8 cellular contexts compared by ENCODE assay signal in genomic region chr22:19524170-19525115, GRCh38. TPM values are rescaled to one million over a fixed set of nuclear protein-coding genes. Genes with fewer than 3 reads are reported as not detected.
DNase-seq lines count a peak whose midpoint lies in the region; ATAC-seq and TF ChIP-seq lines count a peak whose summit lies in the region.

CLDN5 (minus strand) TSS chr22:19524410; CDS start chr22:19524255, 155 bp downstream.

- intact Hi-C loops in left ventricle myocardium superior (cut with micrococcal nuclease) (no loop called here), sigmoid colon (cut with DNase I) (no loop called here)

- H3K27me3 Mint-ChIP-seq in activated T-cell treated with anti-CD3 and anti-CD28 coated beads, Interleukin-2, amount 50 U/mL, for 4 hours (ENCODE audit: low read depth), result peaks cover 34% of the 10 kb centered on the region
- H3K27me3 Mint-ChIP-seq in activated naive CD8-positive, alpha-beta T cell treated with anti-CD3 and anti-CD28 coated beads for 36 hours, result peaks cover 37% of the 10 kb centered on the region

- peaks cover 22 to 60% (median 46%) of the 10 kb centered on the region in 3 donors for H3K27me3 ChIP-seq in sigmoid colon

- DNase-seq in activated T-cell treated with anti-CD3 and anti-CD28 coated beads, Interleukin-2, amount 50 U/mL, for 4 hours, result no peak
- no peak for DNase-seq in activated T-cell treated with anti-CD3 and anti-CD28 coated beads for 4 hours
- peak; percentile 19 for DNase-seq in activated naive CD8-positive, alpha-beta T cell treated with anti-CD3 and anti-CD28 coated beads for 36 hours
- peak; percentile 69 for DNase-seq in left ventricle myocardium superior
- no peak for DNase-seq in sigmoid colon
- DNase-seq in AML-193 (lab: John Stamatoyannopoulos, UW), result no peak
- DNase-seq in NK-92 (lab: John Stamatoyannopoulos, UW; ENCODE audit: unreplicated experiment), result no peak

- peaks cover 0 to 19% (median 15%) of the 10 kb centered on the region in 4 donors for H3K4me1 ChIP-seq in sigmoid colon

- peak within 1 kb of the TSS; percentile 31 to 68 (median 46) for H3K27ac ChIP-seq in sigmoid colon

- no peak for TF ChIP-seq POLR2A in sigmoid colon (IDR thresholded peaks at IDR 0.05)

- peak; percentile 47 to 55 for ATAC-seq in activated T-cell treated with anti-CD3 and anti-CD28 coated beads, Interleukin-2, amount 50 U/mL, for 4 hours
- ATAC-seq in left ventricle myocardium superior (peak; percentile 63), GM18868 (IDR thresholded peaks at IDR 0.05; ENCODE audit: unreplicated experiment) (no peak)

- peaks cover 10% of the 10 kb centered on the region for H3K4me1 Mint-ChIP-seq in activated T-cell treated with anti-CD3 and anti-CD28 coated beads, Interleukin-2, amount 50 U/mL, for 4 hours (ENCODE audit: low read depth)
- peaks cover 12% of the 10 kb centered on the region for H3K4me1 Mint-ChIP-seq in activated naive CD8-positive, alpha-beta T cell treated with anti-CD3 and anti-CD28 coated beads for 36 hours

- TF ChIP-seq EP300 in sigmoid colon (IDR thresholded peaks at IDR 0.05), result no peak

- no peak within 1 kb of the TSS for H3K27ac Mint-ChIP-seq in activated naive CD8-positive, alpha-beta T cell treated with anti-CD3 and anti-CD28 coated beads for 36 hours

- 5 to 7% methylated on average over 69 of the region's 69 CpGs for WGBS in sigmoid colon, 2 donors

- no peaks in the 10 kb centered on the region for H3K9me3 ChIP-seq in sigmoid colon

- H3K9me3 Mint-ChIP-seq in activated T-cell treated with anti-CD3 and anti-CD28 coated beads, Interleukin-2, amount 50 U/mL, for 4 hours, result no peaks in the 10 kb centered on the region
- H3K9me3 Mint-ChIP-seq in activated naive CD8-positive, alpha-beta T cell treated with anti-CD3 and anti-CD28 coated beads for 36 hours, result no peaks in the 10 kb centered on the region

- TF ChIP-seq CTCF in sigmoid colon (IDR thresholded peaks at IDR 0.05), result no peak

- no peaks in the 10 kb centered on the region for H3K36me3 ChIP-seq in sigmoid colon

- peaks cover 2% of the 10 kb centered on the region for H3K36me3 Mint-ChIP-seq in activated T-cell treated with anti-CD3 and anti-CD28 coated beads, Interleukin-2, amount 50 U/mL, for 4 hours (ENCODE audit: insufficient read depth)
- H3K36me3 Mint-ChIP-seq in activated naive CD8-positive, alpha-beta T cell treated with anti-CD3 and anti-CD28 coated beads for 36 hours, result peaks cover 14% of the 10 kb centered on the region

- H3K4me3 Mint-ChIP-seq in activated T-cell treated with anti-CD3 and anti-CD28 coated beads, Interleukin-2, amount 50 U/mL, for 4 hours, result peak within 1 kb of the TSS; percentile 59
- peak within 1 kb of the TSS; percentile 60 for H3K4me3 Mint-ChIP-seq in activated naive CD8-positive, alpha-beta T cell treated with anti-CD3 and anti-CD28 coated beads for 36 hours

- peak within 1 kb of the TSS; percentile 12 to 40 (median 33) for H3K4me3 ChIP-seq in sigmoid colon

RNA-seq across cellular contexts. Expression of gene CLDN5, which starts in this region (rescaled TPM):
- total RNA-seq in activated T-cell treated with anti-CD3 and anti-CD28 coated beads, Interleukin-2, amount 50 U/mL, for 4 hours, result under 1 TPM; 0.24 to 0.38 (median 0.28) TPM
- not detected for total RNA-seq in activated naive CD8-positive, alpha-beta T cell treated with anti-CD3 and anti-CD28 coated beads for 36 hours
- 25.5 TPM for total RNA-seq in left ventricle myocardium superior
- total RNA-seq in sigmoid colon, result 100 to 1,000 TPM in 1 of 4 donors, 10 to 100 TPM in 3; 38.3 to 129 (median 73.2) TPM
- 10 to 100 TPM in 2 of 3 donors, 1 to 10 TPM in 1; 3.5 to 63.3 (median 21.6) TPM for polyA plus RNA-seq in sigmoid colon

Comparison
In these comparisons a context has a peak if more than half of its experiments do, and no peak if none do; other contexts are left out.
1. RNA of gene CLDN5 (total RNA-seq): 38.3 to 129 TPM in sigmoid colon and 25.5 TPM in left ventricle myocardium superior (single experiment); 0.24 to 0.38 TPM in activated T-cell treated with anti-CD3 and anti-CD28 coated beads, Interleukin-2, amount 50 U/mL, for 4 hours and not detected in activated naive CD8-positive, alpha-beta T cell treated with anti-CD3 and anti-CD28 coated beads for 36 hours; every median in the first group is over 10 times any median in the second.
2. Peak in ATAC-seq in activated T-cell treated with anti-CD3 and anti-CD28 coated beads, Interleukin-2, amount 50 U/mL, for 4 hours; RNA of the gene not detected or under 1 TPM.
3. Peak in DNase-seq in activated naive CD8-positive, alpha-beta T cell treated with anti-CD3 and anti-CD28 coated beads for 36 hours; RNA of the gene not detected or under 1 TPM.